ENCODE assay signal across 12 cellular contexts in the genomic region with DNA sequence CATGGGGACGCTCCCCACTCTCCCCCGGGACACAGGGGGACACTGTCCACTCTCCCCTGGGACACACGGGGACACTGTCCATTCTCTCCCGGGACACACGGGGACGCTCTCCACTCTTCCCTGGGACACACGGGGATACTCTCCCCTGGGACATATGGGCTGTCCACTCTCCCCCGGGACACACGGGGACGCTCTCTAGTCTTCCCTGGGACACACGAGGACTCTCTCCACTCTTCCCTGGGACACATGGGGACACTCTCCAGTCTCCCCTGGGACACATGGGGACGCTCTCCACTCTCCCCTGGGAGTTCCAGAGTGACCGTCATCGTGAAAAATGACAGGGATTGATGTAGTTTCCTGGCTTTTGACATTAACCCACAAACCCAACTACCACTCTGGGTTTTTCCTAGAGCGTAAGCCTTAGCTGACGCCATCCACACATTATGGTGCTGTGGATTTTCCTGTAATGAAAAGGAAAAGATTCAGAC. TPM values are rescaled to one million over a fixed set of nuclear protein-coding genes. Genes with fewer than 3 reads are reported as not detected.
"Had no signal": no experiment of that assay in that cellular context is flagged by ENCODE, and none has a peak within 500 bp of the region (broad histone marks: within the 10 kb centered on the region; RNA-seq: fewer than 3 reads in every experiment).

No MANE protein-coding gene starts in this region.

- H3K4me3 ChIP-seq: breast epithelium, MG63, SK-N-MC had no signal

- H3K4me3 Mint-ChIP-seq: activated CD8-positive, alpha-beta T cell treated with anti-CD3 and anti-CD28 coated beads for 36 hours; activated naive CD4-positive, alpha-beta T cell treated with anti-CD3 and anti-CD28 coated beads for 36 hours; activated naive CD8-positive, alpha-beta T cell treated with anti-CD3 and anti-CD28 coated beads, Interleukin-2, amount 10 ng/mL, durations not matched to agents 7 days and 5 days; activated T-helper 1 cell treated with anti-CD3 and anti-CD28 coated beads, Interleukin-12 subunit alpha, Interleukin-12 subunit beta, Interleukin-2, Interleukin-4 antibody, amounts not matched to agents 30 ng/mL and 10 ng/mL and 1 ng/mL, durations not matched to agents 14 hours and 24 hours and 36 hours had no signal

- H3K27ac ChIP-seq: breast epithelium, SK-N-MC, VCaP had no signal

- H3K27ac Mint-ChIP-seq: activated CD8-positive, alpha-beta T cell treated with anti-CD3 and anti-CD28 coated beads for 36 hours; activated naive CD4-positive, alpha-beta T cell treated with anti-CD3 and anti-CD28 coated beads for 36 hours; activated naive CD8-positive, alpha-beta T cell treated with anti-CD3 and anti-CD28 coated beads, Interleukin-2, amount 10 ng/mL, durations not matched to agents 7 days and 5 days; activated T-helper 1 cell treated with anti-CD3 and anti-CD28 coated beads, Interleukin-12 subunit alpha, Interleukin-12 subunit beta, Interleukin-2, Interleukin-4 antibody, amounts not matched to agents 30 ng/mL and 10 ng/mL and 1 ng/mL, durations not matched to agents 14 hours and 24 hours and 36 hours had no signal

- H3K36me3 ChIP-seq: breast epithelium, MG63 had no signal

RNA-seq across cellular contexts. Expression of a gene that starts 3.0 kb away (rescaled TPM):
- total RNA-seq: activated CD8-positive, alpha-beta T cell treated with anti-CD3 and anti-CD28 coated beads for 36 hours; activated naive CD4-positive, alpha-beta T cell treated with anti-CD3 and anti-CD28 coated beads for 36 hours; activated naive CD8-positive, alpha-beta T cell treated with anti-CD3 and anti-CD28 coated beads, Interleukin-2, amount 10 ng/mL, durations not matched to agents 7 days and 5 days; activated T-helper 1 cell treated with anti-CD3 and anti-CD28 coated beads, Interleukin-12 subunit alpha, Interleukin-12 subunit beta, Interleukin-2, Interleukin-4 antibody, amounts not matched to agents 30 ng/mL and 10 ng/mL and 1 ng/mL, durations not matched to agents 14 hours and 24 hours and 36 hours; OCI-LY7; RPMI7951; T-helper 2 cell treated with Interferon-gamma antibody and Interleukin-4, amounts not matched to agents 100 ng/mL and 5 ng/mL, for 36 hours had no signal
- polyA plus RNA-seq: aorta had no signal

RNA-seq across cellular contexts. Expression of a gene that starts 5.2 kb away (rescaled TPM):
- total RNA-seq: activated CD8-positive, alpha-beta T cell treated with anti-CD3 and anti-CD28 coated beads for 36 hours; activated naive CD4-positive, alpha-beta T cell treated with anti-CD3 and anti-CD28 coated beads for 36 hours; activated naive CD8-positive, alpha-beta T cell treated with anti-CD3 and anti-CD28 coated beads, Interleukin-2, amount 10 ng/mL, durations not matched to agents 7 days and 5 days; activated T-helper 1 cell treated with anti-CD3 and anti-CD28 coated beads, Interleukin-12 subunit alpha, Interleukin-12 subunit beta, Interleukin-2, Interleukin-4 antibody, amounts not matched to agents 30 ng/mL and 10 ng/mL and 1 ng/mL, durations not matched to agents 14 hours and 24 hours and 36 hours; OCI-LY7; RPMI7951; T-helper 2 cell treated with Interferon-gamma antibody and Interleukin-4, amounts not matched to agents 100 ng/mL and 5 ng/mL, for 36 hours had no signal
